ENCODE assay signal across 23 cellular contexts in the genomic region with DNA sequence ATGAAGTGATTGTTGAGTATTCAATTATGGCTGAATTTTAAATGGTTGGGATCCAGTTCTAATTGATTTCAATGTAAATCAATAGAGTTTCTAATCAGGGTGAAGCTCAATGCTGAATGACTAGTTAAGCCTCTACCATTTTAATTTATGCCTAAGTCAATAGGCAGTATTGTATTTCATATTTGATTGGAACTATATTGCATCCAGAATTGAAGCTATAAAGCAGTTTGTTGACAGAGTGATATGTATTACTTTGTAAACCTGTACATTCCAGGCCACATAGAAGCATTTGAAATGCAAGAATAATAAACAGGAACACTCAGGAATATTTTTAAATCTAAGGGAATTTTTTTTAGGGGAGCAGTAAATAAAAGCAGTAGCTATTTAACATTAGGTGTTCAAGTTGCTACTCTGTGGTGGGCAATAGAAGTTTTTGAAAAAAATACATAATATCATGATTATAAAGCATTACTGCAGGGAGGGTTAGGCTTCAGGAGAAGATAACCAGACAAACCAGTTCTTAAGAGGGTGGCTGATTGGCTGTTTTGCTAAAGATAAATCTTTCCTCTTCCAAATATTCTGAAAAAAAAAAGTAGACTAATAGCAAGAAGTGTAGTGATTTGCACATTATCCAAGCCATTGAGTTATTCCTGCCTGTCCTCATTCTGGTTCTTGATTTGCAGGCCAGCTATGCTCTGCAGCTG.
DNase-seq lines count a peak whose midpoint lies in the region; ATAC-seq lines count a peak whose summit lies in the region.
"Had no signal": no experiment of that assay in that cellular context is flagged by ENCODE, and none has a peak within 500 bp of the region (broad histone marks: within the 10 kb centered on the region; RNA-seq: fewer than 3 reads in every experiment).

No MANE protein-coding gene starts in this region.

- DNase-seq in NCI-H1417 (lab: John Stamatoyannopoulos, UW) (peak in 2 of 3 experiments; percentile 47 to 72), NCI-H1417 treated with DMSO at 0.1 percent for 48 hours (lab: John Stamatoyannopoulos, UW) (no peak), NCI-H2029 treated with DMSO at 0.1 percent for 48 hours (lab: John Stamatoyannopoulos, UW) (peak; percentile 93), NCI-H748 treated with DMSO at 0.1 percent for 48 hours (lab: John Stamatoyannopoulos, UW) (peak; percentile 87), superior temporal gyrus (ENCODE audit: extremely low spot score) (peak; percentile 41)
- DNase-seq in activated CD4-positive, alpha-beta memory T cell treated with anti-CD3 and anti-CD28 coated beads, Interleukin-2, amount 10 ng/mL, durations not matched to agents 7 days and 5 days: no peak
- DNase-seq: activated CD4-positive, alpha-beta T cell treated with anti-CD3 and anti-CD28 coated beads, Interleukin-2, amount 10 ng/mL, durations not matched to agents 7 days and 5 days; activated CD8-positive, alpha-beta memory T cell treated with anti-CD3 and anti-CD28 coated beads, Interleukin-2, amount 10 ng/mL, durations not matched to agents 7 days and 5 days; activated naive CD4-positive, alpha-beta T cell treated with Interleukin-2 at 50 U/mL for 16 hours; brain microvascular endothelial cell; EL; GM23248; kidney; midbrain; NCI-H1048; NCI-H2171 treated with DMSO at 0.1 percent for 48 hours; stimulated activated naive CD8-positive, alpha-beta T cell treated with anti-CD3 and anti-CD28 coated beads, Interleukin-15, Interleukin-2, amounts not matched to agents 100 U/mL and 50 U/mL, for 24 hours; SW 1271; T-helper 9 cell had no signal

- no peaks in the 10 kb centered on the region for H3K36me3 Mint-ChIP-seq in activated CD4-positive, alpha-beta memory T cell treated with anti-CD3 and anti-CD28 coated beads, Interleukin-2, amount 10 ng/mL, durations not matched to agents 7 days and 5 days (ENCODE audit: low read depth)
- H3K36me3 Mint-ChIP-seq: activated CD8-positive, alpha-beta memory T cell treated with anti-CD3 and anti-CD28 coated beads, Interleukin-2, amount 10 ng/mL, durations not matched to agents 7 days and 5 days; CD14-positive monocyte; natural killer cell treated with Interleukin-12 subunit alpha and Interleukin-12 subunit beta and Interleukin-15 and Interleukin-18, amount 100 ng/mL, for 72 hours had no signal

- no peak overlapping the region for H3K27ac Mint-ChIP-seq in activated CD4-positive, alpha-beta memory T cell treated with anti-CD3 and anti-CD28 coated beads, Interleukin-2, amount 10 ng/mL, durations not matched to agents 7 days and 5 days
- H3K27ac Mint-ChIP-seq: activated CD4-positive, alpha-beta T cell treated with anti-CD3 and anti-CD28 coated beads, Interleukin-2, amount 10 ng/mL, durations not matched to agents 7 days and 5 days; activated CD8-positive, alpha-beta memory T cell treated with anti-CD3 and anti-CD28 coated beads, Interleukin-2, amount 10 ng/mL, durations not matched to agents 7 days and 5 days; natural killer cell treated with Interleukin-12 subunit alpha and Interleukin-12 subunit beta and Interleukin-15 and Interleukin-18, amount 100 ng/mL, for 72 hours had no signal

- H3K9me3 Mint-ChIP-seq in activated CD4-positive, alpha-beta memory T cell treated with anti-CD3 and anti-CD28 coated beads, Interleukin-2, amount 10 ng/mL, durations not matched to agents 7 days and 5 days: peaks cover 2% of the 10 kb centered on the region
- H3K9me3 Mint-ChIP-seq: activated CD4-positive, alpha-beta T cell treated with anti-CD3 and anti-CD28 coated beads, Interleukin-2, amount 10 ng/mL, durations not matched to agents 7 days and 5 days; natural killer cell treated with Interleukin-12 subunit alpha and Interleukin-12 subunit beta and Interleukin-15 and Interleukin-18, amount 100 ng/mL, for 72 hours had no signal

- POLR2A ChIA-PET in activated CD4-positive, alpha-beta memory T cell treated with anti-CD3 and anti-CD28 coated beads, Interleukin-2, amount 10 ng/mL, durations not matched to agents 7 days and 5 days (lab: Charles Lee): no interaction called here

- CTCF ChIA-PET in activated CD4-positive, alpha-beta memory T cell treated with anti-CD3 and anti-CD28 coated beads, Interleukin-2, amount 10 ng/mL, durations not matched to agents 7 days and 5 days (lab: Charles Lee): no interaction called here

- H3K4me3 Mint-ChIP-seq in activated CD4-positive, alpha-beta memory T cell treated with anti-CD3 and anti-CD28 coated beads, Interleukin-2, amount 10 ng/mL, durations not matched to agents 7 days and 5 days: no peak overlapping the region
- H3K4me3 Mint-ChIP-seq: activated CD4-positive, alpha-beta T cell treated with anti-CD3 and anti-CD28 coated beads, Interleukin-2, amount 10 ng/mL, durations not matched to agents 7 days and 5 days; activated CD8-positive, alpha-beta memory T cell treated with anti-CD3 and anti-CD28 coated beads, Interleukin-2, amount 10 ng/mL, durations not matched to agents 7 days and 5 days; CD14-positive monocyte; natural killer cell treated with Interleukin-12 subunit alpha and Interleukin-12 subunit beta and Interleukin-15 and Interleukin-18, amount 100 ng/mL, for 72 hours had no signal

- ATAC-seq in HG03457 (IDR thresholded peaks at IDR 0.05; ENCODE audit: unreplicated experiment): no peak
- no peak for ATAC-seq in GM18517 (IDR thresholded peaks at IDR 0.05; ENCODE audit: unreplicated experiment)
- ATAC-seq: activated CD8-positive, alpha-beta memory T cell treated with anti-CD3 and anti-CD28 coated beads, Interleukin-2, amount 10 ng/mL, durations not matched to agents 7 days and 5 days; natural killer cell treated with Interleukin-12 subunit alpha and Interleukin-12 subunit beta and Interleukin-15 and Interleukin-18, amount 100 ng/mL, for 72 hours; stimulated activated naive CD8-positive, alpha-beta T cell treated with anti-CD3 and anti-CD28 coated beads, Interleukin-15, Interleukin-2, amounts not matched to agents 100 U/mL and 50 U/mL, for 24 hours had no signal

- no peaks in the 10 kb centered on the region for H3K4me1 Mint-ChIP-seq in activated CD4-positive, alpha-beta memory T cell treated with anti-CD3 and anti-CD28 coated beads, Interleukin-2, amount 10 ng/mL, durations not matched to agents 7 days and 5 days
- H3K4me1 Mint-ChIP-seq: activated CD4-positive, alpha-beta T cell treated with anti-CD3 and anti-CD28 coated beads, Interleukin-2, amount 10 ng/mL, durations not matched to agents 7 days and 5 days; activated CD8-positive, alpha-beta memory T cell treated with anti-CD3 and anti-CD28 coated beads, Interleukin-2, amount 10 ng/mL, durations not matched to agents 7 days and 5 days had no signal

- H3K27me3 Mint-ChIP-seq in activated CD4-positive, alpha-beta memory T cell treated with anti-CD3 and anti-CD28 coated beads, Interleukin-2, amount 10 ng/mL, durations not matched to agents 7 days and 5 days: no peaks in the 10 kb centered on the region
- H3K27me3 Mint-ChIP-seq: activated CD4-positive, alpha-beta T cell treated with anti-CD3 and anti-CD28 coated beads, Interleukin-2, amount 10 ng/mL, durations not matched to agents 7 days and 5 days; activated CD8-positive, alpha-beta memory T cell treated with anti-CD3 and anti-CD28 coated beads, Interleukin-2, amount 10 ng/mL, durations not matched to agents 7 days and 5 days; natural killer cell treated with Interleukin-12 subunit alpha and Interleukin-12 subunit beta and Interleukin-15 and Interleukin-18, amount 100 ng/mL, for 72 hours had no signal

Comparison
In these comparisons a context has a peak if more than half of its experiments do, and no peak if none do; other contexts are left out.
1. DNase-seq: peak in NCI-H1417 (2 of 3), NCI-H2029 treated with DMSO at 0.1 percent for 48 hours (single experiment), NCI-H748 treated with DMSO at 0.1 percent for 48 hours (single experiment) and superior temporal gyrus (single experiment); none in NCI-H1417 treated with DMSO at 0.1 percent for 48 hours (single experiment) and activated CD4-positive, alpha-beta memory T cell treated with anti-CD3 and anti-CD28 coated beads, Interleukin-2, amount 10 ng/mL, durations not matched to agents 7 days and 5 days (single experiment).